In the genomic region with DNA sequence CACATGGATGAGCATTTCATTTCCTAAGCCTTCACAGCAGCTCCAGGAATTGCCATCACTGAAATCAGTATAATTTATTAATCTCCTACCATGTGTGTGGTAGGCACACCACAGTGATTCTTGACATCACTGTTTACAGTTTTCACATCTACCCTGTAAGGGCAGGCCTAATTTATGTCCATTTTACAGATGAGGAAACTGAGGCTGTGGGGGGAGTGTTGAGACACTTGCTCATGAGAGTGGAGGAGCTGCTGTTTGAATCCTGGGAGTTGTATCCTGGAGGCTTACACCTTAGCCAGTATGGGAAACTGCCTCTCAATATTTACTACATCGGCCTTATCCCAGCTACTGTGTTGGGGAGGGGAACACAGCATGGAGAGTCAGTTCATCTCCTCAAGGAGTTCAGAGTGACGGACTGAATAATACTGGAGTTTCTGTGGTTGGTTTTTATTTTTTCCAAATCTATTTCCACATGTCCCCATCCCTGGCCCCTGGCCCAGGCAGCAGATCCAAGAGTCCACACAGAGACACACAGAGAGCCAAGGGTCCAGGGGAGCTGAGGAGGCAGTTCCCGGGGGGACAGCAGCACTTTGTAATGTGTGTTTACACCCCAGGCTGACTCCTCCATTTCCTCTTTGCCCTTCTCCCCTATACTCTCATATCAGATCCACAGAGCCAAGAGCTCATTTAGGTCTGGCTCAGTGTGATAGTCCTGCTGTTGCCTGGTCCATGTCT, we compare ENCODE assay signal across 19 cellular contexts.
"Had no signal": no experiment of that assay in that cellular context is flagged by ENCODE, and none has a peak within 500 bp of the region (broad histone marks: within the 10 kb centered on the region; RNA-seq: fewer than 3 reads in every experiment).

No MANE protein-coding gene starts in this region.

- H3K4me2 ChIP-seq: neural progenitor cell had no signal

- H3K36me3 ChIP-seq: ascending aorta, neural progenitor cell, pancreas, SJCRH30, suprapubic skin, upper lobe of left lung had no signal

- H3K9ac ChIP-seq: neural progenitor cell had no signal

- H3K27ac ChIP-seq: ascending aorta, neural progenitor cell, pancreas, SJCRH30, suprapubic skin, upper lobe of left lung had no signal

- H3K9me3 ChIP-seq: ascending aorta, pancreas, SJCRH30, suprapubic skin, upper lobe of left lung had no signal

- ATAC-seq: activated CD8-positive, alpha-beta T cell treated with anti-CD3 and anti-CD28 coated beads, Interleukin-2, amount 10 ng/mL, durations not matched to agents 7 days and 5 days; activated naive CD8-positive, alpha-beta T cell treated with anti-CD3 and anti-CD28 coated beads, Interleukin-2, amount 50 U/mL, for 24 hours; stimulated activated naive CD8-positive, alpha-beta T cell treated with anti-CD3 and anti-CD28 coated beads, Interleukin-15, Interleukin-2, amounts not matched to agents 100 U/mL and 50 U/mL, for 24 hours; T-helper 17 cell had no signal

- DNase-seq: activated CD4-positive, alpha-beta T cell treated with anti-CD3 and anti-CD28 coated beads, Interleukin-2, amount 10 ng/mL, durations not matched to agents 24 days and 14 days; activated CD4-positive, CD25-positive, alpha-beta regulatory T cell; activated CD8-positive, alpha-beta memory T cell treated with anti-CD3 and anti-CD28 coated beads, Interleukin-2, amount 50 U/mL, for 4 hours; activated CD8-positive, alpha-beta T cell treated with anti-CD3 and anti-CD28 coated beads, Interleukin-2, amount 10 ng/mL, durations not matched to agents 7 days and 5 days; activated naive CD4-positive, alpha-beta T cell treated with anti-CD3 and anti-CD28 coated beads for 36 hours; activated naive CD8-positive, alpha-beta T cell treated with anti-CD3 and anti-CD28 coated beads, Interleukin-2, amount 50 U/mL, for 24 hours; activated T-cell treated with anti-CD3 and anti-CD28 coated beads, Interleukin-2, amount 50 U/mL, for 48 hours; kidney glomerular epithelial cell; naive B cell; pancreas; SJCRH30; small intestine; stimulated activated naive CD8-positive, alpha-beta T cell treated with anti-CD3 and anti-CD28 coated beads, Interleukin-15, Interleukin-2, amounts not matched to agents 100 U/mL and 50 U/mL, for 24 hours; T-helper 17 cell; upper lobe of left lung had no signal

- H2AFZ ChIP-seq: neural progenitor cell had no signal

- H3K4me1 ChIP-seq: pancreas had no signal

- H3K4me3 ChIP-seq: ascending aorta, dorsolateral prefrontal cortex, neural progenitor cell, pancreas, SJCRH30, suprapubic skin, upper lobe of left lung had no signal

- H3K27me3 ChIP-seq: ascending aorta, dorsolateral prefrontal cortex, neural progenitor cell, pancreas, SJCRH30, suprapubic skin, upper lobe of left lung had no signal
